ENCODE assay signal across 29 cellular contexts in genomic region chr5:90996089-90996488, GRCh38.
"Had no signal": no experiment of that assay in that cellular context is flagged by ENCODE, and none has a peak within 500 bp of the region (broad histone marks: within the 10 kb centered on the region; RNA-seq: fewer than 3 reads in every experiment).

No MANE protein-coding gene starts in this region.

- ATAC-seq: stimulated activated effector memory CD8-positive, alpha-beta T cell treated with anti-CD3 and anti-CD28 coated beads, Interleukin-12 subunit alpha, Interleukin-12 subunit beta, amount 100 ng/mL, for 72 hours; stimulated activated memory B cell treated with anti-CD40 and anti-IgM and Interleukin-4, amounts not matched to agents 10 μg/mL and 1 μg/mL and 100 μg/mL, for 72 hours; stimulated activated naive B cell treated with anti-CD40 and anti-IgM and Interleukin-4, amounts not matched to agents 10 μg/mL and 1 μg/mL and 100 μg/mL, for 72 hours; stimulated activated naive CD8-positive, alpha-beta T cell treated with anti-CD3 and anti-CD28 coated beads, Interleukin-15, amount 100 ng/mL, for 72 hours; stimulated activated naive CD8-positive, alpha-beta T cell treated with anti-CD3 and anti-CD28 coated beads, Interleukin-15, Interleukin-2, amounts not matched to agents 100 U/mL and 50 U/mL, for 24 hours; upper lobe of right lung had no signal

- H3K27me3 Mint-ChIP-seq: stimulated activated memory B cell treated with anti-CD40 and anti-IgM and Interleukin-4, amounts not matched to agents 10 μg/mL and 1 μg/mL and 100 μg/mL, for 72 hours; stimulated activated naive B cell treated with anti-CD40 and anti-IgM and Interleukin-4, amounts not matched to agents 10 μg/mL and 1 μg/mL and 100 μg/mL, for 72 hours; stimulated activated naive CD8-positive, alpha-beta T cell treated with anti-CD3 and anti-CD28 coated beads, Interleukin-15, amount 100 ng/mL, for 72 hours; stimulated activated naive CD8-positive, alpha-beta T cell treated with anti-CD3 and anti-CD28 coated beads, Interleukin-15, Interleukin-2, amounts not matched to agents 100 ng/mL and 50 ng/mL, for 24 hours; type B pancreatic cell had no signal

- H3K27ac Mint-ChIP-seq: stimulated activated effector memory CD8-positive, alpha-beta T cell treated with anti-CD3 and anti-CD28 coated beads, Interleukin-12 subunit alpha, Interleukin-12 subunit beta, amount 100 ng/mL, for 72 hours; stimulated activated memory B cell treated with anti-CD40 and anti-IgM and Interleukin-4, amounts not matched to agents 10 μg/mL and 1 μg/mL and 100 μg/mL, for 72 hours; stimulated activated naive B cell treated with anti-CD40 and anti-IgM and Interleukin-4, amounts not matched to agents 10 μg/mL and 1 μg/mL and 100 μg/mL, for 72 hours; stimulated activated naive CD8-positive, alpha-beta T cell treated with anti-CD3 and anti-CD28 coated beads, Interleukin-15, amount 100 ng/mL, for 72 hours; stimulated activated naive CD8-positive, alpha-beta T cell treated with anti-CD3 and anti-CD28 coated beads, Interleukin-15, Interleukin-2, amounts not matched to agents 100 ng/mL and 50 ng/mL, for 24 hours; type B pancreatic cell had no signal

- H3K4me3 ChIP-seq: stomach, suprapubic skin, testis, thoracic aorta, thyroid gland, tibial artery, tibial nerve, transverse colon, upper lobe of left lung, upper lobe of right lung, uterus, vagina had no signal

- H3K4me3 Mint-ChIP-seq: stimulated activated effector memory CD8-positive, alpha-beta T cell treated with anti-CD3 and anti-CD28 coated beads, Interleukin-12 subunit alpha, Interleukin-12 subunit beta, amount 100 ng/mL, for 72 hours; stimulated activated memory B cell treated with anti-CD40 and anti-IgM and Interleukin-4, amounts not matched to agents 10 μg/mL and 1 μg/mL and 100 μg/mL, for 72 hours; stimulated activated naive B cell treated with anti-CD40 and anti-IgM and Interleukin-4, amounts not matched to agents 10 μg/mL and 1 μg/mL and 100 μg/mL, for 72 hours; stimulated activated naive CD8-positive, alpha-beta T cell treated with anti-CD3 and anti-CD28 coated beads, Interleukin-15, amount 100 ng/mL, for 72 hours; stimulated activated naive CD8-positive, alpha-beta T cell treated with anti-CD3 and anti-CD28 coated beads, Interleukin-15, Interleukin-2, amounts not matched to agents 100 ng/mL and 50 ng/mL, for 24 hours; type B pancreatic cell had no signal

- H3K4me1 Mint-ChIP-seq: stimulated activated effector memory CD8-positive, alpha-beta T cell treated with anti-CD3 and anti-CD28 coated beads, Interleukin-12 subunit alpha, Interleukin-12 subunit beta, amount 100 ng/mL, for 72 hours; stimulated activated memory B cell treated with anti-CD40 and anti-IgM and Interleukin-4, amounts not matched to agents 10 μg/mL and 1 μg/mL and 100 μg/mL, for 72 hours; stimulated activated naive B cell treated with anti-CD40 and anti-IgM and Interleukin-4, amounts not matched to agents 10 μg/mL and 1 μg/mL and 100 μg/mL, for 72 hours; stimulated activated naive CD8-positive, alpha-beta T cell treated with anti-CD3 and anti-CD28 coated beads, Interleukin-15, amount 100 ng/mL, for 72 hours had no signal

- FAIRE-seq: urothelium cell line had no signal

- H3K36me3 ChIP-seq: stomach, suprapubic skin, thoracic aorta, thyroid gland, tibial artery, transverse colon, upper lobe of left lung, upper lobe of right lung, uterus, vagina had no signal

- H3K27ac ChIP-seq: stomach, suprapubic skin, testis, thoracic aorta, thyroid gland, tibial artery, tibial nerve, transverse colon, upper lobe of left lung, upper lobe of right lung, uterus, vagina had no signal

- H3K36me3 Mint-ChIP-seq: stimulated activated effector memory CD8-positive, alpha-beta T cell treated with anti-CD3 and anti-CD28 coated beads, Interleukin-12 subunit alpha, Interleukin-12 subunit beta, amount 100 ng/mL, for 72 hours; stimulated activated memory B cell treated with anti-CD40 and anti-IgM and Interleukin-4, amounts not matched to agents 10 μg/mL and 1 μg/mL and 100 μg/mL, for 72 hours; stimulated activated naive B cell treated with anti-CD40 and anti-IgM and Interleukin-4, amounts not matched to agents 10 μg/mL and 1 μg/mL and 100 μg/mL, for 72 hours; type B pancreatic cell had no signal

- DNase-seq: stimulated activated CD4-positive, alpha-beta T cell treated with anti-CD3 and anti-CD28 coated beads, Interleukin-2, amount 100 ng/mL, for 48 hours; stimulated activated CD4-positive, alpha-beta T cell treated with anti-CD3 and anti-CD28 coated beads, Interleukin-4, amount 100 ng/mL, for 1 hour; stimulated activated CD4-positive, alpha-beta T cell treated with anti-CD3 and anti-CD28 coated beads, Interleukin-4, amount 100 ng/mL, for 24 hours; stimulated activated CD4-positive, alpha-beta T cell treated with anti-CD3 and anti-CD28 coated beads, Interleukin-4, amount 100 ng/mL, for 4 hours; stimulated activated CD8-positive, alpha-beta memory T cell treated with anti-CD3 and anti-CD28 coated beads, Interleukin-4, amount 100 ng/mL, for 48 hours; stimulated activated naive B cell treated with anti-CD40 and anti-IgM and Interleukin-4, amounts not matched to agents 10 μg/mL and 1 μg/mL and 100 μg/mL, for 72 hours; stimulated activated naive CD4-positive, alpha-beta T cell; stimulated activated naive CD4-positive, alpha-beta T cell treated with Interleukin-2 at 50 U/mL for 16 hours; stimulated activated naive CD8-positive, alpha-beta T cell treated with anti-CD3 and anti-CD28 coated beads, Interleukin-15, amount 100 ng/mL, for 72 hours; stimulated activated naive CD8-positive, alpha-beta T cell treated with anti-CD3 and anti-CD28 coated beads, Interleukin-15, Interleukin-2, amounts not matched to agents 100 U/mL and 50 U/mL, for 24 hours; stomach; substantia nigra; testis; thyroid gland; tibial artery; transverse colon; trophoblast cell; upper lobe of left lung; upper lobe of right lung; uterus had no signal

- H3K4me1 ChIP-seq: suprapubic skin, testis, tibial artery, tibial nerve, transverse colon, upper lobe of left lung, upper lobe of right lung, uterus, vagina had no signal

- H3K9me3 ChIP-seq: suprapubic skin, testis, thyroid gland, transverse colon, upper lobe of right lung, vagina had no signal
